1 cellular context compared by ENCODE assay signal in genomic region chr6:8063762-8064637, GRCh38.
A peak's percentile ranks its signal among the peaks of the same experiment; 100 is the strongest.
TF ChIP-seq lines count a peak whose summit lies in the region.

Gene BLOC1S5, minus strand, starts transcription at chr6:8064389. Its CDS starts 13 bp downstream, at chr6:8064376.

TF ChIP-seq in HEK293, 187 proteins besides CTCF, POLR2A, EP300 and RAD21 (continued from another document and continues in another):
- TF ChIP-seq ZSCAN5A (tag by site-specific recombination; IDR thresholded peaks at IDR 0.05) (0 out of 2 replicates have a peak, but pooled peaks have one; percentile 14), ZBTB10 (tag by site-specific recombination; IDR thresholded peaks at IDR 0.05) (peak; percentile 88), GLI4 (tag by site-specific recombination; IDR thresholded peaks at IDR 0.05) (peak; percentile 45), ZFP3 (tag by site-specific recombination; IDR thresholded peaks at IDR 0.05; ENCODE audit: low read depth) (no peak; the same call in 1 of the 2 replicates), ZNF324 (tag by site-specific recombination; IDR thresholded peaks at IDR 0.05) (peak; percentile 69; the same call in 1 of the 2 replicates), PRDM2 (tag by site-specific recombination; IDR thresholded peaks at IDR 0.05; ENCODE audit: borderline replicate concordance) (no peak), GLIS1 (tag by site-specific recombination; IDR thresholded peaks at IDR 0.05) (peak; percentile 72), ZNF146 (tag by site-specific recombination; IDR thresholded peaks at IDR 0.05) (peak; percentile 14; the same call in 1 of the 2 replicates), AEBP2 (tag by site-specific recombination; IDR thresholded peaks at IDR 0.05; ENCODE audit: borderline replicate concordance) (no peak), ZNF677 (tag by site-specific recombination; IDR thresholded peaks at IDR 0.05) (no peak), ZNF223 (tag by site-specific recombination; IDR thresholded peaks at IDR 0.05) (no peak), ZEB2 (tag by site-specific recombination; IDR thresholded peaks at IDR 0.05) (peak; percentile 80; the same call in 1 of the 2 replicates), ZNF354C (tag by site-specific recombination; IDR thresholded peaks at IDR 0.05; ENCODE audit: borderline replicate concordance, low read depth) (no peak), ZFP37 (tag by site-specific recombination; IDR thresholded peaks at IDR 0.05) (peak; percentile 49; the same call in 1 of the 2 replicates), ZNF529 (tag by site-specific recombination; IDR thresholded peaks at IDR 0.05; ENCODE audit: insufficient replicate concordance) (no peak), EGR2 (tag by site-specific recombination; IDR thresholded peaks at IDR 0.05; ENCODE audit: low read depth) (peak; percentile 89), ZNF449 (tag by site-specific recombination; IDR thresholded peaks at IDR 0.05) (peak; percentile 53), ZNF335 (tag by site-specific recombination; conservative IDR thresholded peaks at IDR 0.05) (peak; percentile 94), ZNF174 (tag by site-specific recombination; IDR thresholded peaks at IDR 0.05) (no peak), ZNF394 (tag by site-specific recombination; IDR thresholded peaks at IDR 0.05; ENCODE audit: borderline replicate concordance) (peak; percentile 39; the same call in 1 of the 2 replicates), INSM2 (tag by site-specific recombination; IDR thresholded peaks at IDR 0.05) (peak; percentile 60), ZSCAN23 (tag by site-specific recombination; IDR thresholded peaks at IDR 0.05) (peak; percentile 44; the same call in 1 of the 2 replicates), BCL6B (tag by site-specific recombination; IDR thresholded peaks at IDR 0.05) (no peak), ZNF785 (tag by site-specific recombination; IDR thresholded peaks at IDR 0.05) (no peak), FEZF1 (tag by site-specific recombination; IDR thresholded peaks at IDR 0.05) (peak; percentile 57), ZBTB20 (tag by site-specific recombination; IDR thresholded peaks at IDR 0.05) (peak; percentile 86), ZSCAN16 (tag by site-specific recombination; IDR thresholded peaks at IDR 0.05) (0 out of 2 replicates have a peak, but pooled peaks have one; percentile 37), KLF16 (tag by site-specific recombination; IDR thresholded peaks at IDR 0.05) (peak; percentile 76), ZNF561 (tag by site-specific recombination; IDR thresholded peaks at IDR 0.05; ENCODE audit: borderline replicate concordance) (peak; percentile 95), ZNF362 (tag by site-specific recombination; IDR thresholded peaks at IDR 0.05) (peak; percentile 100), ZNF571 (tag by site-specific recombination; IDR thresholded peaks at IDR 0.05) (no peak), ZNF513 (tag by site-specific recombination; IDR thresholded peaks at IDR 0.05) (no peak), ZSCAN4 (tag by site-specific recombination; IDR thresholded peaks at IDR 0.05) (no peak; the same call in none of the 2 replicates), ZNF23 (tag by site-specific recombination; IDR thresholded peaks at IDR 0.05; ENCODE audit: borderline replicate concordance) (no peak), OSR2 (tag by site-specific recombination; IDR thresholded peaks at IDR 0.05) (0 out of 2 replicates have a peak, but pooled peaks have one; percentile 27), ZNF10 (tag by site-specific recombination; IDR thresholded peaks at IDR 0.05) (peak; percentile 21; the same call in 1 of the 2 replicates), YY2 (tag by site-specific recombination; IDR thresholded peaks at IDR 0.05) (0 out of 2 replicates have a peak, but pooled peaks have one; percentile 5), SP2 (tag by site-specific recombination; IDR thresholded peaks at IDR 0.05) (peak; percentile 78), BCL11A (tag by site-specific recombination; IDR thresholded peaks at IDR 0.05; ENCODE audit: low read depth) (no peak)
